ENCODE assay signal across 18 cellular contexts in genomic region chr4:136855886-136856285, GRCh38.
A peak's percentile ranks its signal among the peaks of the same experiment; 100 is the strongest.
DNase-seq lines count a peak whose midpoint lies in the region; ATAC-seq and TF ChIP-seq lines count a peak whose summit lies in the region.
"Had no signal": no experiment of that assay in that cellular context is flagged by ENCODE, and none has a peak within 500 bp of the region (broad histone marks: within the 10 kb centered on the region; RNA-seq: fewer than 3 reads in every experiment).

No MANE protein-coding gene starts in this region.

- H3K27ac ChIP-seq in endodermal cell (ENCODE audit: low read depth, low read length) = no peak overlapping the region
- H3K27ac ChIP-seq in mesendoderm (ENCODE audit: low read depth, low read length) = peak overlapping the region; percentile 86
- H3K27ac ChIP-seq in PC-9 = no peak overlapping the region
- H3K27ac ChIP-seq in substantia nigra (ENCODE audit: low read depth, low read length, poor library complexity, severe bottlenecking) = no peak overlapping the region
- H3K27ac ChIP-seq: 22Rv1; A549; BLaER1 treated with 17β-estradiol and CSF1 and Interleukin-3, amounts not matched to agents 10 nM and 100 nM; C4-2B had no signal

- CTCF ChIA-PET in PC-9 (lab: Charles Lee) = no interaction called here

- H3K23ac ChIP-seq in mesendoderm (ENCODE audit: low read length) = no peak overlapping the region

- TF ChIP-seq CTCF in endodermal cell (conservative IDR thresholded peaks at IDR 0.05) (no peak), PC-9 (conservative IDR thresholded peaks at IDR 0.05) (no peak)

- no peak overlapping the region for H4K8ac ChIP-seq in mesendoderm (ENCODE audit: low read depth, low read length)

- no peak overlapping the region for H2BK120ac ChIP-seq in mesendoderm (ENCODE audit: low read depth, low read length)

- no peak overlapping the region for H2AFZ ChIP-seq in PC-9

- no TSS peak for BruUV-seq in PC-9 (replicated peaks; lab: Mats Ljungman, UMichigan)

- no peaks in the 10 kb centered on the region for H4K20me1 ChIP-seq in PC-9 (ENCODE audit: insufficient read depth)
- H4K20me1 ChIP-seq: BLaER1 treated with 17β-estradiol and CSF1 and Interleukin-3, amounts not matched to agents 10 nM and 100 nM had no signal

- no peak overlapping the region for H3K4me3 Mint-ChIP-seq in central memory CD8-positive, alpha-beta T cell
- H3K4me3 Mint-ChIP-seq in endodermal cell = no peak overlapping the region
- H3K4me3 Mint-ChIP-seq: B cell; CD4-positive, alpha-beta T cell; CD8-positive, alpha-beta T cell had no signal

- H3K79me2 ChIP-seq in mesendoderm (ENCODE audit: control insufficient read depth, insufficient read depth, low read length) = no peaks in the 10 kb centered on the region
- H3K79me2 ChIP-seq in PC-9 (ENCODE audit: low read depth) = no peaks in the 10 kb centered on the region

- H3K27me3 ChIP-seq in endodermal cell (ENCODE audit: control insufficient read depth, insufficient read depth, low read length, poor library complexity, severe bottlenecking) (no peaks in the 10 kb centered on the region), mesendoderm (ENCODE audit: insufficient read depth, low read length, poor library complexity) (no peaks in the 10 kb centered on the region), PC-9 (ENCODE audit: insufficient read depth, low read depth) (no peaks in the 10 kb centered on the region)
- H3K27me3 ChIP-seq: BLaER1 treated with 17β-estradiol and CSF1 and Interleukin-3, amounts not matched to agents 10 nM and 100 nM had no signal

- no peak overlapping the region for H3K4me3 ChIP-seq in endodermal cell (ENCODE audit: low read length)
- no peak overlapping the region for H3K4me3 ChIP-seq in mesendoderm (ENCODE audit: low read length)
- H3K4me3 ChIP-seq in PC-9 = no peak overlapping the region
- H3K4me3 ChIP-seq: A549; BLaER1 treated with 17β-estradiol and CSF1 and Interleukin-3, amounts not matched to agents 10 nM and 100 nM had no signal

- no peaks in the 10 kb centered on the region for H3F3A ChIP-seq in PC-9 (ENCODE audit: insufficient read depth, low read depth)

- H3K4ac ChIP-seq in mesendoderm (ENCODE audit: low read depth, low read length) = peak overlapping the region; percentile 70

- peak overlapping the region; percentile 68 for H3K56ac ChIP-seq in mesendoderm (ENCODE audit: low read length)

- H3K36me3 ChIP-seq in endodermal cell (ENCODE audit: control insufficient read depth, insufficient read depth, low read length) = no peaks in the 10 kb centered on the region
- no peaks in the 10 kb centered on the region for H3K36me3 ChIP-seq in mesendoderm (ENCODE audit: control insufficient read depth, insufficient read depth, low read length)
- no peaks in the 10 kb centered on the region for H3K36me3 ChIP-seq in PC-9 (ENCODE audit: low read depth)
- H3K36me3 ChIP-seq: BLaER1 treated with 17β-estradiol and CSF1 and Interleukin-3, amounts not matched to agents 10 nM and 100 nM had no signal

- no peak overlapping the region for H3K9ac ChIP-seq in endodermal cell (ENCODE audit: extremely low read depth, low read length, poor library complexity, severe bottlenecking)
- H3K9ac ChIP-seq in mesendoderm (ENCODE audit: low read length) = no peak overlapping the region
- H3K9ac ChIP-seq: BLaER1 treated with 17β-estradiol and CSF1 and Interleukin-3, amounts not matched to agents 10 nM and 100 nM had no signal

- H3K9me3 ChIP-seq in endodermal cell (ENCODE audit: control insufficient read depth, low read length) (peaks cover 17% of the 10 kb centered on the region), PC-9 (ENCODE audit: insufficient read depth, low read depth) (no peaks in the 10 kb centered on the region)
- H3K9me3 ChIP-seq: A549; BLaER1 treated with 17β-estradiol and CSF1 and Interleukin-3, amounts not matched to agents 10 nM and 100 nM; Caco-2 had no signal

- H3K27ac Mint-ChIP-seq in central memory CD8-positive, alpha-beta T cell (ENCODE audit: low read depth) = peak overlapping the region; percentile 68
- peak overlapping the region; percentile 48 for H3K27ac Mint-ChIP-seq in endodermal cell
- H3K27ac Mint-ChIP-seq: B cell; CD4-positive, alpha-beta T cell; CD8-positive, alpha-beta T cell had no signal

- no peak for ATAC-seq in central memory CD8-positive, alpha-beta T cell (replicated peaks; ENCODE audit: extremely low read depth, poor library complexity, severe bottlenecking)
- no peak for ATAC-seq in GM19035 (IDR thresholded peaks at IDR 0.05; ENCODE audit: unreplicated experiment)
- ATAC-seq: A549; CD8-positive, alpha-beta T cell had no signal

- DNase-seq in central memory CD8-positive, alpha-beta T cell (ENCODE audit: low spot score in 2 of 2) = no peak
- peak; percentile 57 for DNase-seq in endodermal cell
- peak; percentile 84 for DNase-seq in mesendoderm
- no peak for DNase-seq in PC-9
- DNase-seq in substantia nigra (lab: John Stamatoyannopoulos, UW) = no peak
- DNase-seq: AML-193; Caco-2; Calu3; CD4-positive, alpha-beta T cell; CD8-positive, alpha-beta T cell; DMS79 treated with DMSO at 0.1 percent for 48 hours; GF-D8 had no signal

- no peak overlapping the region for H4K5ac ChIP-seq in mesendoderm (ENCODE audit: low read length)

- no peaks in the 10 kb centered on the region for H3K79me1 ChIP-seq in mesendoderm (ENCODE audit: low read length)

- no peaks in the 10 kb centered on the region for H3K36me3 Mint-ChIP-seq in central memory CD8-positive, alpha-beta T cell (ENCODE audit: insufficient read depth)
- no peaks in the 10 kb centered on the region for H3K36me3 Mint-ChIP-seq in endodermal cell (ENCODE audit: low read depth)
- H3K36me3 Mint-ChIP-seq: CD8-positive, alpha-beta T cell had no signal

- no peak overlapping the region for H3K4me2 ChIP-seq in mesendoderm (ENCODE audit: low read length)
- H3K4me2 ChIP-seq in PC-9 = no peak overlapping the region
- H3K4me2 ChIP-seq: A549; BLaER1 treated with 17β-estradiol and CSF1 and Interleukin-3, amounts not matched to agents 10 nM and 100 nM had no signal

- no peaks in the 10 kb centered on the region for H3K4me1 Mint-ChIP-seq in central memory CD8-positive, alpha-beta T cell
- H3K4me1 Mint-ChIP-seq in endodermal cell = peaks cover 23% of the 10 kb centered on the region
- H3K4me1 Mint-ChIP-seq: B cell had no signal

- H3K9me2 ChIP-seq in PC-9 (ENCODE audit: insufficient read depth) = no peaks in the 10 kb centered on the region

- H2AK5ac ChIP-seq in mesendoderm (ENCODE audit: low read length) = no peak overlapping the region

- intact Hi-C loops in PC-9 (cut with micrococcal nuclease; ENCODE audit: unreplicated experiment) = no loop called here

- peaks cover 5% of the 10 kb centered on the region for H3K4me1 ChIP-seq in endodermal cell (ENCODE audit: control insufficient read depth, insufficient read depth, low read length)
- peaks cover 2% of the 10 kb centered on the region for H3K4me1 ChIP-seq in mesendoderm (ENCODE audit: control insufficient read depth, low read depth, low read length)
- no peaks in the 10 kb centered on the region for H3K4me1 ChIP-seq in PC-9 (replicated peaks; ENCODE audit: insufficient read depth)
- H3K4me1 ChIP-seq: A549; BLaER1 treated with 17β-estradiol and CSF1 and Interleukin-3, amounts not matched to agents 10 nM and 100 nM; Caco-2 had no signal

- peak overlapping the region; percentile 60 for H2BK5ac ChIP-seq in mesendoderm (ENCODE audit: low read length)

- WGBS in endodermal cell (ENCODE audit: insufficient coverage in 1 of 2, insufficient read length in 1 of 2), 2 experiments = 80 to 90% methylated on average over 1 of the region's 1 CpG
- WGBS in mesendoderm (ENCODE audit: extremely low coverage, insufficient coverage, low lambda C conversion rate) = no CpG with 5 or more reads among the region's 1 CpG

- POLR2A ChIA-PET in PC-9 (lab: Charles Lee; ENCODE audit: unreplicated experiment) = no interaction called here

- peak overlapping the region; percentile 93 for H3K18ac ChIP-seq in mesendoderm (ENCODE audit: low read length)

- peaks cover 6% of the 10 kb centered on the region for H3K9me3 Mint-ChIP-seq in central memory CD8-positive, alpha-beta T cell
- no peaks in the 10 kb centered on the region for H3K9me3 Mint-ChIP-seq in endodermal cell
- H3K9me3 Mint-ChIP-seq: CD4-positive, alpha-beta T cell had no signal

- no peaks in the 10 kb centered on the region for H3K27me3 Mint-ChIP-seq in central memory CD8-positive, alpha-beta T cell
- no peaks in the 10 kb centered on the region for H3K27me3 Mint-ChIP-seq in endodermal cell (ENCODE audit: insufficient read depth)
- H3K27me3 Mint-ChIP-seq: B cell; CD4-positive, alpha-beta T cell had no signal

- no peak overlapping the region for H2BK15ac ChIP-seq in mesendoderm (replicated peaks; ENCODE audit: low read depth)

Comparison
In these comparisons a context has a peak if more than half of its experiments do, and no peak if none do; other contexts are left out.
1. DNase-seq: peak in endodermal cell (single experiment) and mesendoderm (single experiment); none in central memory CD8-positive, alpha-beta T cell (0 of 2), PC-9 (0 of 2) and substantia nigra (0 of 49).